1 cellular context compared by ENCODE assay signal in the genomic region with DNA sequence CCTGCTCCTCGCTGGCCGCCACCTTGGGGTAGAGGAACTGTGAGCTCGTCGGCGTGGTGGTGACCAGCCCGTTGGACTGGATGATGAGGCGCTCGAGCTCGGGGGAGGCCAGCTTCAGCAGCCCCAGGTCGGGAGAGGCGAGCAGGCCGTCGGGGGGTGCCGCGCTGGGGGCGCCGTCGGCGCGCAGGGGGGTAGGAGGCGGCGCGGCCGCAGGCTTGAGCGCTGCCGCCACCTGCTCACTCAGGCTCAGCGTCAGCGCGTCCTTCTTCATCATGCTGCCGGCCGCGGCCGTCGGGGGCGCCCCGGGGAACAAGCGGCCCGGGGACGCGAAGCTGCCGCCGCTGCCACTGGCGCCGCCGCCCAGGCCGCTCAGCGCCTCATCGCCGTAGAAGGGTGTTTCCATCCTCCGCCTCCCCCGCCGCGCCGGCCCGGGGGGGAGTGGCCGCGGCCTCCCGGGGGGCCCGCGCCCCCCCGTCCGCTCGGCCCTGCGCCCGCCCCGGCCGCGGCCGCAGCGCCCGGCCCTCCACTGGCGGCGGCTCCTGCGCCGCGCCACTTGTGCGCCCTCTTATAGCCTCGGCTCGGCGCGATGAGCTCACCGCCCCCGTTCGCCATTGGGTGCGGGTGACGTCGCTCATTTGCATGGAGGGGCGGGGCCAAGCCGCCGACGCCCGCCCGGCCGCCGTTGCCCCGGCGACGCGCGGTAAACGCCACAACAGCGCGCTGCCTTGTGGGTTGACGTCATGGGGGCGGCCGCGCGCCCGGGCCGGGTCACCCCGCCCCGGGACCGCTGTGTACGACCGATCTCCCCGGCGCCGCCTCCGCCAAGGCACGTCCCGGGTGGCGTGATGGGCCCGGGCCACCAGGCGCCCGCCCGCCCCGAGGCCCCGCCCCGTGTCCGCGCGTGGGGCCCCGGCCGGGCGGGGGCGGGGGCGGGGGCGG.
TF ChIP-seq lines count a peak whose summit lies in the region.

A gene (minus strand): TSS at position 541 of the 939 bp plus-strand sequence. CDS start 138 bp downstream, at position 403.

TF ChIP-seq in HepG2, 621 proteins besides CTCF, POLR2A, EP300 and RAD21 (continued from another document and continues in another):
- TF ChIP-seq, protein P1, sequence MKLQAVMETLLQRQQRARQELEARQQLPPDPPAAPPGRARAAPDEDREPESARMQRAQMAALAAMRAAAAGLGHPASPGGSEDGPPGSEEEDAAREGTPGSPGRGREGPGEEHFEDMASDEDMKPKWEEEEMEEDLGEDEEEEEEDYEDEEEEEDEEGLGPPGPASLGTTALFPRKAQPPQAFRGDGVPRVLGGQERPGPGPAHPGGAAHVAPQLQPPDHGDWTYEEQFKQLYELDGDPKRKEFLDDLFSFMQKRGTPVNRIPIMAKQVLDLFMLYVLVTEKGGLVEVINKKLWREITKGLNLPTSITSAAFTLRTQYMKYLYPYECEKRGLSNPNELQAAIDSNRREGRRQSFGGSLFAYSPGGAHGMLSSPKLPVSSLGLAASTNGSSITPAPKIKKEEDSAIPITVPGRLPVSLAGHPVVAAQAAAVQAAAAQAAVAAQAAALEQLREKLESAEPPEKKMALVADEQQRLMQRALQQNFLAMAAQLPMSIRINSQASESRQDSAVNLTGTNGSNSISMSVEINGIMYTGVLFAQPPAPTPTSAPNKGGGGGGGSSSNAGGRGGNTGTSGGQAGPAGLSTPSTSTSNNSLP (IDR thresholded peaks at IDR 0.05; ENCODE audit: low read depth, low read length): peak; percentile 60
- no peak for TF ChIP-seq SMARCC2 (IDR thresholded peaks at IDR 0.05)
- no peak for TF ChIP-seq ZNF256 (CRISPR knock-in tag; conservative IDR thresholded peaks at IDR 0.05)
- no peak for TF ChIP-seq ZSCAN29 (CRISPR knock-in tag; conservative IDR thresholded peaks at IDR 0.05)
- TF ChIP-seq ZFP82 (CRISPR knock-in tag; IDR thresholded peaks at IDR 0.05; ENCODE audit: borderline replicate concordance): no peak
- no peak for TF ChIP-seq NFIC (IDR thresholded peaks at IDR 0.05; ENCODE audit: low read length)
- no peak for TF ChIP-seq HOXA7 (CRISPR knock-in tag; IDR thresholded peaks at IDR 0.05)
- TF ChIP-seq ZNF619 (CRISPR knock-in tag; IDR thresholded peaks at IDR 0.05): peak; percentile 66; the same call in 1 of the 2 replicates
- peak; percentile 43; the same call in 1 of the 2 replicates for TF ChIP-seq GLI4 (CRISPR knock-in tag; IDR thresholded peaks at IDR 0.05; ENCODE audit: borderline replicate concordance)
- 0 out of 2 replicates have a peak, but pooled peaks have one; percentile 52 for TF ChIP-seq GATA4 (IDR thresholded peaks at IDR 0.05; ENCODE audit: borderline replicate concordance, low read depth)
- TF ChIP-seq ZBTB38 (CRISPR knock-in tag; IDR thresholded peaks at IDR 0.05): peak; percentile 45; the same call in 1 of the 2 replicates
- TF ChIP-seq, protein P2, sequence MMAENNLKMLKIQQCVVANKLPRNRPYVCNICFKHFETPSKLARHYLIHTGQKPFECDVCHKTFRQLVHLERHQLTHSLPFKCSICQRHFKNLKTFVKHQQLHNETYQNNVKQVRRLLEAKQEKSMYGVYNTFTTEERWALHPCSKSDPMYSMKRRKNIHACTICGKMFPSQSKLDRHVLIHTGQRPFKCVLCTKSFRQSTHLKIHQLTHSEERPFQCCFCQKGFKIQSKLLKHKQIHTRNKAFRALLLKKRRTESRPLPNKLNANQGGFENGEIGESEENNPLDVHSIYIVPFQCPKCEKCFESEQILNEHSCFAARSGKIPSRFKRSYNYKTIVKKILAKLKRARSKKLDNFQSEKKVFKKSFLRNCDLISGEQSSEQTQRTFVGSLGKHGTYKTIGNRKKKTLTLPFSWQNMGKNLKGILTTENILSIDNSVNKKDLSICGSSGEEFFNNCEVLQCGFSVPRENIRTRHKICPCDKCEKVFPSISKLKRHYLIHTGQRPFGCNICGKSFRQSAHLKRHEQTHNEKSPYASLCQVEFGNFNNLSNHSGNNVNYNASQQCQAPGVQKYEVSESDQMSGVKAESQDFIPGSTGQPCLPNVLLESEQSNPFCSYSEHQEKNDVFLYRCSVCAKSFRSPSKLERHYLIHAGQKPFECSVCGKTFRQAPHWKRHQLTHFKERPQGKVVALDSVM (CRISPR knock-in tag; IDR thresholded peaks at IDR 0.05): no peak
- no peak for TF ChIP-seq SNAPC2 (CRISPR knock-in tag; IDR thresholded peaks at IDR 0.05)
- peak; percentile 36; the same call in 1 of the 2 replicates for TF ChIP-seq ZSCAN31 (CRISPR knock-in tag; IDR thresholded peaks at IDR 0.05; ENCODE audit: low read depth)
- TF ChIP-seq ZNF562 (CRISPR knock-in tag; IDR thresholded peaks at IDR 0.05; ENCODE audit: borderline replicate concordance): no peak
- TF ChIP-seq, protein P3, sequence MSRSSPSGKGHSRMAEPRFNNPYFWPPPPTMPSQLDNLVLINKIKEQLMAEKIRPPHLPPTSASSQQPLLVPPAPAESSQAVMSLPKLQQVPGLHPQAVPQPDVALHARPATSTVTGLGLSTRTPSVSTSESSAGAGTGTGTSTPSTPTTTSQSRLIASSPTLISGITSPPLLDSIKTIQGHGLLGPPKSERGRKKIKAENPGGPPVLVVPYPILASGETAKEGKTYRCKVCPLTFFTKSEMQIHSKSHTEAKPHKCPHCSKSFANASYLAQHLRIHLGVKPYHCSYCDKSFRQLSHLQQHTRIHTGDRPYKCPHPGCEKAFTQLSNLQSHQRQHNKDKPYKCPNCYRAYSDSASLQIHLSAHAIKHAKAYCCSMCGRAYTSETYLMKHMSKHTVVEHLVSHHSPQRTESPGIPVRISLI (CRISPR knock-in tag; IDR thresholded peaks at IDR 0.05; ENCODE audit: borderline replicate concordance): no peak
- TF ChIP-seq ZNF607 (CRISPR knock-in tag; IDR thresholded peaks at IDR 0.05; ENCODE audit: borderline replicate concordance): no peak; the same call in 1 of the 2 replicates
- peak; percentile 61 for TF ChIP-seq SAP130 (CRISPR knock-in tag; IDR thresholded peaks at IDR 0.05; ENCODE audit: low read depth)
- no peak for TF ChIP-seq ZNF44 (CRISPR knock-in tag; IDR thresholded peaks at IDR 0.05)
- TF ChIP-seq, protein P4, sequence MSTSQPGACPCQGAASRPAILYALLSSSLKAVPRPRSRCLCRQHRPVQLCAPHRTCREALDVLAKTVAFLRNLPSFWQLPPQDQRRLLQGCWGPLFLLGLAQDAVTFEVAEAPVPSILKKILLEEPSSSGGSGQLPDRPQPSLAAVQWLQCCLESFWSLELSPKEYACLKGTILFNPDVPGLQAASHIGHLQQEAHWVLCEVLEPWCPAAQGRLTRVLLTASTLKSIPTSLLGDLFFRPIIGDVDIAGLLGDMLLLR (CRISPR knock-in tag; IDR thresholded peaks at IDR 0.05): peak; percentile 54; the same call in 1 of the 2 replicates
- TF ChIP-seq ZNF768 (CRISPR knock-in tag; IDR thresholded peaks at IDR 0.05): peak; percentile 10; the same call in 1 of the 2 replicates
- 0 out of 2 replicates have a peak, but pooled peaks have one; percentile 6 for TF ChIP-seq ZBTB7B (CRISPR knock-in tag; IDR thresholded peaks at IDR 0.05)
- TF ChIP-seq ZNF260 (CRISPR knock-in tag; IDR thresholded peaks at IDR 0.05; ENCODE audit: borderline replicate concordance, low read depth): no peak
- no peak; the same call in 1 of the 2 replicates for TF ChIP-seq ZSCAN20 (CRISPR knock-in tag; IDR thresholded peaks at IDR 0.05; ENCODE audit: borderline replicate concordance)
- TF ChIP-seq SUZ12 (IDR thresholded peaks at IDR 0.05; ENCODE audit: low read depth, low read length): peak; percentile 39; the same call in 1 of the 2 replicates
- peak; percentile 74 for TF ChIP-seq ATF7-NPFF (CRISPR knock-in tag; IDR thresholded peaks at IDR 0.05; ENCODE audit: low read depth)
- no peak for TF ChIP-seq ZNF674 (CRISPR knock-in tag; IDR thresholded peaks at IDR 0.05; ENCODE audit: low read depth)
- TF ChIP-seq, protein P5, sequence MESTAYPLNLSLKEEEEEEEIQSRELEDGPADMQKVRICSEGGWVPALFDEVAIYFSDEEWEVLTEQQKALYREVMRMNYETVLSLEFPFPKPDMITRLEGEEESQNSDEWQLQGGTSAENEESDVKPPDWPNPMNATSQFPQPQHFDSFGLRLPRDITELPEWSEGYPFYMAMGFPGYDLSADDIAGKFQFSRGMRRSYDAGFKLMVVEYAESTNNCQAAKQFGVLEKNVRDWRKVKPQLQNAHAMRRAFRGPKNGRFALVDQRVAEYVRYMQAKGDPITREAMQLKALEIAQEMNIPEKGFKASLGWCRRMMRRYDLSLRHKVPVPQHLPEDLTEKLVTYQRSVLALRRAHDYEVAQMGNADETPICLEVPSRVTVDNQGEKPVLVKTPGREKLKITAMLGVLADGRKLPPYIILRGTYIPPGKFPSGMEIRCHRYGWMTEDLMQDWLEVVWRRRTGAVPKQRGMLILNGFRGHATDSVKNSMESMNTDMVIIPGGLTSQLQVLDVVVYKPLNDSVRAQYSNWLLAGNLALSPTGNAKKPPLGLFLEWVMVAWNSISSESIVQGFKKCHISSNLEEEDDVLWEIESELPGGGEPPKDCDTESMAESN (CRISPR knock-in tag; conservative IDR thresholded peaks at IDR 0.05): no peak
- TF ChIP-seq, protein P6, sequence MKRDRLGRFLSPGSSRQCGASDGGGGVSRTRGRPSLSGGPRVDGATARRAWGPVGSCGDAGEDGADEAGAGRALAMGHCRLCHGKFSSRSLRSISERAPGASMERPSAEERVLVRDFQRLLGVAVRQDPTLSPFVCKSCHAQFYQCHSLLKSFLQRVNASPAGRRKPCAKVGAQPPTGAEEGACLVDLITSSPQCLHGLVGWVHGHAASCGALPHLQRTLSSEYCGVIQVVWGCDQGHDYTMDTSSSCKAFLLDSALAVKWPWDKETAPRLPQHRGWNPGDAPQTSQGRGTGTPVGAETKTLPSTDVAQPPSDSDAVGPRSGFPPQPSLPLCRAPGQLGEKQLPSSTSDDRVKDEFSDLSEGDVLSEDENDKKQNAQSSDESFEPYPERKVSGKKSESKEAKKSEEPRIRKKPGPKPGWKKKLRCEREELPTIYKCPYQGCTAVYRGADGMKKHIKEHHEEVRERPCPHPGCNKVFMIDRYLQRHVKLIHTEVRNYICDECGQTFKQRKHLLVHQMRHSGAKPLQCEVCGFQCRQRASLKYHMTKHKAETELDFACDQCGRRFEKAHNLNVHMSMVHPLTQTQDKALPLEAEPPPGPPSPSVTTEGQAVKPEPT (CRISPR knock-in tag; IDR thresholded peaks at IDR 0.05; ENCODE audit: low read depth): no peak
- TF ChIP-seq, protein P7, sequence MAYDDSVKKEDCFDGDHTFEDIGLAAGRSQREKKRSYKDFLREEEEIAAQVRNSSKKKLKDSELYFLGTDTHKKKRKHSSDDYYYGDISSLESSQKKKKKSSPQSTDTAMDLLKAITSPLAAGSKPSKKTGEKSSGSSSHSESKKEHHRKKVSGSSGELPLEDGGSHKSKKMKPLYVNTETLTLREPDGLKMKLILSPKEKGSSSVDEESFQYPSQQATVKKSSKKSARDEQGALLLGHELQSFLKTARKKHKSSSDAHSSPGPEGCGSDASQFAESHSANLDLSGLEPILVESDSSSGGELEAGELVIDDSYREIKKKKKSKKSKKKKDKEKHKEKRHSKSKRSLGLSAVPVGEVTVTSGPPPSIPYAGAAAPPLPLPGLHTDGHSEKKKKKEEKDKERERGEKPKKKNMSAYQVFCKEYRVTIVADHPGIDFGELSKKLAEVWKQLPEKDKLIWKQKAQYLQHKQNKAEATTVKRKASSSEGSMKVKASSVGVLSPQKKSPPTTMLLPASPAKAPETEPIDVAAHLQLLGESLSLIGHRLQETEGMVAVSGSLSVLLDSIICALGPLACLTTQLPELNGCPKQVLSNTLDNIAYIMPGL (CRISPR knock-in tag; IDR thresholded peaks at IDR 0.05; ENCODE audit: borderline replicate concordance in 1 of 2, low read depth in 1 of 2): 0 out of 4 replicates have a peak, but pooled peaks of 1 of the 2 experiments have one; percentile 62
- peak; percentile 79 for TF ChIP-seq SP4 (CRISPR knock-in tag; IDR thresholded peaks at IDR 0.05)
- TF ChIP-seq ZSCAN25 (CRISPR knock-in tag; IDR thresholded peaks at IDR 0.05): peak; percentile 12; the same call in 1 of the 2 replicates
- peak; percentile 78 for TF ChIP-seq HOXA3 (CRISPR knock-in tag; IDR thresholded peaks at IDR 0.05)
- no peak; the same call in 1 of the 2 replicates for TF ChIP-seq ETV6 (CRISPR knock-in tag; conservative IDR thresholded peaks at IDR 0.05)
- 0 out of 2 replicates have a peak, but pooled peaks have one; percentile 46 for TF ChIP-seq ZNF160 (CRISPR knock-in tag; IDR thresholded peaks at IDR 0.05)
- peak; percentile 98; the same call in 1 of the 2 replicates for TF ChIP-seq FOXJ3 (CRISPR knock-in tag; IDR thresholded peaks at IDR 0.05; ENCODE audit: borderline replicate concordance)
- no peak for TF ChIP-seq KMT2B (CRISPR knock-in tag; IDR thresholded peaks at IDR 0.05)
- peak; percentile 67 for TF ChIP-seq SRSF1 (optimal IDR thresholded peaks at IDR 0.05; ENCODE audit: low read depth, low read length)
- TF ChIP-seq ZBTB7A (CRISPR knock-in tag; IDR thresholded peaks at IDR 0.05): no peak
- peak; percentile 99 for TF ChIP-seq RFX1 (IDR thresholded peaks at IDR 0.05)
- TF ChIP-seq, protein P8, sequence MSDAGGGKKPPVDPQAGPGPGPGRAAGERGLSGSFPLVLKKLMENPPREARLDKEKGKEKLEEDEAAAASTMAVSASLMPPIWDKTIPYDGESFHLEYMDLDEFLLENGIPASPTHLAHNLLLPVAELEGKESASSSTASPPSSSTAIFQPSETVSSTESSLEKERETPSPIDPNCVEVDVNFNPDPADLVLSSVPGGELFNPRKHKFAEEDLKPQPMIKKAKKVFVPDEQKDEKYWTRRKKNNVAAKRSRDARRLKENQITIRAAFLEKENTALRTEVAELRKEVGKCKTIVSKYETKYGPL (CRISPR knock-in tag; IDR thresholded peaks at IDR 0.05): no peak
- no peak for TF ChIP-seq ESRRA (CRISPR knock-in tag; IDR thresholded peaks at IDR 0.05; ENCODE audit: low read depth)
- no peak for TF ChIP-seq SRSF9 (IDR thresholded peaks at IDR 0.05; ENCODE audit: borderline replicate concordance, insufficient read depth, low read depth, low read length, poor library complexity, severe bottlenecking)
- TF ChIP-seq ELF1 (CRISPR knock-in tag; IDR thresholded peaks at IDR 0.05): no peak
- TF ChIP-seq PRMT3 (CRISPR knock-in tag; IDR thresholded peaks at IDR 0.05; ENCODE audit: borderline replicate concordance, low read depth): no peak
- TF ChIP-seq, protein P9, sequence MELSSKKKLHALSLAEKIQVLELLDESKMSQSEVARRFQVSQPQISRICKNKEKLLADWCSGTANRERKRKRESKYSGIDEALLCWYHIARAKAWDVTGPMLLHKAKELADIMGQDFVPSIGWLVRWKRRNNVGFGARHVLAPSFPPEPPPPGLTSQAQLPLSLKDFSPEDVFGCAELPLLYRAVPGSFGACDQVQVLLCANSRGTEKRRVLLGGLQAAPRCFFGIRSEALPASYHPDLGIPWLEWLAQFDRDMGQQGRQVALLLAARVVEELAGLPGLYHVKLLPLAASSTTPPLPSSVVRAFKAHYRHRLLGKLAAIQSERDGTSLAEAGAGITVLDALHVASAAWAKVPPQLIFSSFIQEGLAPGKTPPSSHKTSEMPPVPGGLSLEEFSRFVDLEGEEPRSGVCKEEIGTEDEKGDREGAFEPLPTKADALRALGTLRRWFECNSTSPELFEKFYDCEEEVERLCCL (CRISPR knock-in tag; IDR thresholded peaks at IDR 0.05; ENCODE audit: borderline replicate concordance): no peak
- TF ChIP-seq HIVEP1 (CRISPR knock-in tag; IDR thresholded peaks at IDR 0.05): no peak; the same call in 1 of the 2 replicates
- TF ChIP-seq ZFX (CRISPR knock-in tag; IDR thresholded peaks at IDR 0.05; ENCODE audit: low read depth): peak; percentile 48; the same call in 1 of the 2 replicates
